In genomic region chr4:86657382-86657781, GRCh38 we compare ENCODE assay signal across 1 cellular context.
TF ChIP-seq lines count a peak whose summit lies in the region.

No MANE protein-coding gene starts in this region.

TF ChIP-seq in GM12878, 131 proteins besides CTCF, POLR2A, EP300 and RAD21 (continued from another document):
- TF ChIP-seq ZBTB11 (CRISPR knock-in tag; IDR thresholded peaks at IDR 0.05) = no peak
- no peak for TF ChIP-seq CHD4 (IDR thresholded peaks at IDR 0.05)
- TF ChIP-seq KLF5 (IDR thresholded peaks at IDR 0.05; ENCODE audit: partially characterized antibody) = no peak
- TF ChIP-seq SKIL (IDR thresholded peaks at IDR 0.05; ENCODE audit: low read depth, poor library complexity, severe bottlenecking) = no peak
- no peak for TF ChIP-seq USF1 (IDR thresholded peaks at IDR 0.05; ENCODE audit: borderline replicate concordance, extremely low read length, insufficient read depth, low read depth, low read length)
- TF ChIP-seq MYC (IDR thresholded peaks at IDR 0.05; ENCODE audit: insufficient read depth, insufficient read length, insufficient replicate concordance, low read length, severe bottlenecking) = no peak
- no peak for TF ChIP-seq ZNF687 (IDR thresholded peaks at IDR 0.05)
- TF ChIP-seq CHD2 (IDR thresholded peaks at IDR 0.05; ENCODE audit: borderline replicate concordance, low read depth, low read length) = no peak
- TF ChIP-seq SMAD5 (IDR thresholded peaks at IDR 0.05; ENCODE audit: low read depth) = no peak
- TF ChIP-seq MEF2B (IDR thresholded peaks at IDR 0.05; ENCODE audit: partially characterized antibody, poor library complexity, severe bottlenecking) = no peak
- no peak for TF ChIP-seq MYB (IDR thresholded peaks at IDR 0.05; ENCODE audit: borderline replicate concordance, low read depth, low read length)
- no peak for TF ChIP-seq MXI1 (IDR thresholded peaks at IDR 0.05; ENCODE audit: low read depth, low read length)
